ENCODE assay signal across 8 cellular contexts in the genomic region with DNA sequence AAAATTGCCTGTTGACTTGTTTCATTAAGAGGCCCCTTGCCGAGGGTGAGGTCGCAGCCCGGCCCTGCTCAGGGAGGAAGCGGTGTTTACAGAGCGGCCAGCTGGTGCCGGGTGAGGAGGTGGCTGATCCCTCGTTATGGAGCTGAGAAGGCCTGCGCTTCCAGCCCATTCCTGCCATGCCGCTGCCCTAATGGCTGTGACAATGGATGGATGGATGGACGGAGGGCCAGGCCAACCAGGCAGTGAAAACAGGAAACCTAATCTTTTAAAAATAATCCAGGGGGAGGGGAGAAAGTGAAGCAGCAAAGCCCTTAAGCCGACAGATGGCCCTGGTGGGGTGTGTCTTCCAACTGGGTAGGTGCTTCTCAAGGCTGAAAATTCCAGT. TPM values are rescaled to one million over a fixed set of nuclear protein-coding genes. Genes with fewer than 3 reads are reported as not detected.
DNase-seq lines count a peak whose midpoint lies in the region; ATAC-seq, FAIRE-seq and TF ChIP-seq lines count a peak whose summit lies in the region.

No MANE protein-coding gene starts in this region.

- intact Hi-C loops in endothelial cell of umbilical vein (cut with micrococcal nuclease) = loop anchor here (1.0 kb wide), 3 partner anchors 21 to 86 kb away; no protein-coding TSS in a partner anchor

- H3K4me3 Mint-ChIP-seq in stimulated activated naive CD8-positive, alpha-beta T cell treated with anti-CD3 and anti-CD28 coated beads, Interleukin-15, Interleukin-2, amounts not matched to agents 100 ng/mL and 50 ng/mL, for 24 hours = peak overlapping the region; percentile 62
- peak overlapping the region; percentile 43 for H3K4me3 Mint-ChIP-seq in osteocyte (ENCODE audit: unreplicated experiment)

- H3K27ac Mint-ChIP-seq in stimulated activated naive CD8-positive, alpha-beta T cell treated with anti-CD3 and anti-CD28 coated beads, Interleukin-15, Interleukin-2, amounts not matched to agents 100 ng/mL and 50 ng/mL, for 24 hours = peak overlapping the region; percentile 82
- peak overlapping the region; percentile 84 for H3K27ac Mint-ChIP-seq in osteocyte (ENCODE audit: unreplicated experiment)

- H3K4me1 ChIP-seq in OCI-LY1 (ENCODE audit: insufficient read depth, low read length, severe bottlenecking) (peaks cover 85% of the 10 kb centered on the region), endothelial cell of umbilical vein (ENCODE audit: control insufficient read depth, extremely low read depth, insufficient read depth, low read length) (peaks cover 92% of the 10 kb centered on the region)

- ATAC-seq in stimulated activated naive CD8-positive, alpha-beta T cell treated with anti-CD3 and anti-CD28 coated beads, Interleukin-15, Interleukin-2, amounts not matched to agents 100 U/mL and 50 U/mL, for 24 hours = no peak
- ATAC-seq in GM21825 (IDR thresholded peaks at IDR 0.05; ENCODE audit: unreplicated experiment) (no peak), HG03432 (IDR thresholded peaks at IDR 0.05; ENCODE audit: unreplicated experiment) (no peak)

- H3K27me3 ChIP-seq in OCI-LY1 (ENCODE audit: insufficient read depth, low read length) (no peaks in the 10 kb centered on the region), endothelial cell of umbilical vein (ENCODE audit: control insufficient read depth in 2 of 2, insufficient read depth in 2 of 2, low read length in 2 of 2) (no peaks in the 10 kb centered on the region)

- no peaks in the 10 kb centered on the region for H3K9me2 ChIP-seq in OCI-LY1 (ENCODE audit: low read depth, low read length)

- H3K9me1 ChIP-seq in endothelial cell of umbilical vein (replicated peaks; ENCODE audit: control insufficient read depth, extremely low read depth, insufficient read depth, low read length) = no peaks in the 10 kb centered on the region

- H2AFZ ChIP-seq in OCI-LY1 (ENCODE audit: low read length) (no peak overlapping the region), endothelial cell of umbilical vein (ENCODE audit: low read depth, low read length) (no peak overlapping the region)

- peak; percentile 53 for TF ChIP-seq POLR2A in endothelial cell of umbilical vein (IDR thresholded peaks at IDR 0.05; ENCODE audit: low read depth, low read length)

- POLR2A ChIA-PET in endothelial cell of umbilical vein (lab: Charles Lee) = interaction anchor here (0.7 to 1.6 kb wide), 2 partner anchors 23 to 35 kb away, joined by 3 to 4 read pairs; no protein-coding TSS in a partner anchor

- H3K79me2 ChIP-seq in OCI-LY1 (ENCODE audit: insufficient read depth, low read length) (peaks cover 96% of the 10 kb centered on the region), endothelial cell of umbilical vein (ENCODE audit: control insufficient read depth, insufficient read depth, low read length) (peaks cover 91% of the 10 kb centered on the region)

- no peaks in the 10 kb centered on the region for H3F3A ChIP-seq in OCI-LY1 (ENCODE audit: insufficient read depth, low read length)

- H3K9ac ChIP-seq in OCI-LY1 (ENCODE audit: low read length) (peak overlapping the region; percentile 75), endothelial cell of umbilical vein (replicated peaks; ENCODE audit: extremely low read depth, insufficient read depth, low read length) (peak overlapping the region; percentile 55)

- H3K4me3 ChIP-seq in OCI-LY1 (ENCODE audit: low read depth, low read length, poor library complexity, severe bottlenecking) = peak overlapping the region; percentile 58
- H3K4me3 ChIP-seq in endothelial cell of umbilical vein (replicated peaks in 1 of 3; ENCODE audit: insufficient read depth in 1 of 3, low read depth in 1 of 3, low read length in 3 of 3) = no peak overlapping the region

- H3K9me3 Mint-ChIP-seq in stimulated activated naive CD8-positive, alpha-beta T cell treated with anti-CD3 and anti-CD28 coated beads, Interleukin-15, Interleukin-2, amounts not matched to agents 100 ng/mL and 50 ng/mL, for 24 hours = no peaks in the 10 kb centered on the region
- no peaks in the 10 kb centered on the region for H3K9me3 Mint-ChIP-seq in osteocyte (ENCODE audit: unreplicated experiment)

- no peaks in the 10 kb centered on the region for H3K27me3 Mint-ChIP-seq in stimulated activated naive CD8-positive, alpha-beta T cell treated with anti-CD3 and anti-CD28 coated beads, Interleukin-15, Interleukin-2, amounts not matched to agents 100 ng/mL and 50 ng/mL, for 24 hours
- no peaks in the 10 kb centered on the region for H3K27me3 Mint-ChIP-seq in osteocyte (ENCODE audit: unreplicated experiment)

- FAIRE-seq in endothelial cell of umbilical vein (lab: Jason Lieb, UNC) = no peak

- H4K20me1 ChIP-seq in OCI-LY1 (ENCODE audit: insufficient read depth, low read length) (no peaks in the 10 kb centered on the region), endothelial cell of umbilical vein (replicated peaks; ENCODE audit: control insufficient read depth, extremely low read depth, insufficient read depth, low read length) (no peaks in the 10 kb centered on the region)

- dilution Hi-C loops in endothelial cell of umbilical vein (cut with MboI; ENCODE audit: extremely low pct_ligation_motif_present, low sequenced_read_pairs) = no loop called here

- CTCF ChIA-PET in endothelial cell of umbilical vein (lab: Charles Lee) = interaction anchor here (1.1 to 1.9 kb wide), 4 partner anchors 32 to 63 kb away, joined by 5 to 18 read pairs (median 6); no protein-coding TSS in a partner anchor

- H3K36me3 Mint-ChIP-seq in stimulated activated naive CD8-positive, alpha-beta T cell treated with anti-CD3 and anti-CD28 coated beads, Interleukin-15, Interleukin-2, amounts not matched to agents 100 ng/mL and 50 ng/mL, for 24 hours (ENCODE audit: low read depth) = peaks cover 4% of the 10 kb centered on the region
- H3K36me3 Mint-ChIP-seq in osteocyte (ENCODE audit: unreplicated experiment) = no peaks in the 10 kb centered on the region

- DNase-seq in stimulated activated naive CD8-positive, alpha-beta T cell treated with anti-CD3 and anti-CD28 coated beads, Interleukin-15, Interleukin-2, amounts not matched to agents 100 U/mL and 50 U/mL, for 24 hours = no peak
- peak; percentile 95 for DNase-seq in endothelial cell of umbilical vein (ENCODE audit: low read depth, low spot score)
- DNase-seq in osteocyte (ENCODE audit: extremely low spot score, unreplicated experiment) = peak; percentile 89
- DNase-seq in RKO (ENCODE audit: low spot score) = no peak

- BruUV-seq in endothelial cell of umbilical vein (replicated peaks; lab: Mats Ljungman, UMichigan) = no TSS peak

- H3K4me1 Mint-ChIP-seq in stimulated activated naive CD8-positive, alpha-beta T cell treated with anti-CD3 and anti-CD28 coated beads, Interleukin-15, Interleukin-2, amounts not matched to agents 100 ng/mL and 50 ng/mL, for 24 hours (ENCODE audit: low read depth) = peaks cover 99% of the 10 kb centered on the region
- peaks cover 82% of the 10 kb centered on the region for H3K4me1 Mint-ChIP-seq in osteocyte (ENCODE audit: unreplicated experiment)

- H3K4me2 ChIP-seq in OCI-LY1 (ENCODE audit: low read length) (peak overlapping the region; percentile 85), endothelial cell of umbilical vein (ENCODE audit: insufficient read depth, low read length) (peak overlapping the region; percentile 11)

- H3K36me3 ChIP-seq in OCI-LY1 (ENCODE audit: insufficient read depth, low read length) = peaks cover 27% of the 10 kb centered on the region; the same call in 1 of the 2 replicates
- no peaks in the 10 kb centered on the region for H3K36me3 ChIP-seq in endothelial cell of umbilical vein (ENCODE audit: control insufficient read depth in 2 of 2, extremely low read depth in 1 of 2, insufficient read depth in 2 of 2, low read length in 2 of 2)

- H3K9me3 ChIP-seq in OCI-LY1 (ENCODE audit: low read length) (no peaks in the 10 kb centered on the region), endothelial cell of umbilical vein (replicated peaks; ENCODE audit: control insufficient read depth, insufficient read depth, low read length) (no peaks in the 10 kb centered on the region)

- H3K27ac ChIP-seq in OCI-LY1 (ENCODE audit: low read depth, low read length, poor library complexity, severe bottlenecking) = peak overlapping the region; percentile 98
- H3K27ac ChIP-seq in endothelial cell of umbilical vein (ENCODE audit: insufficient read depth, low read depth, low read length) = peak overlapping the region; percentile 84

- peak; percentile 8; the same call in 1 of the 2 replicates for TF ChIP-seq CTCF in OCI-LY1 (IDR thresholded peaks at IDR 0.05; ENCODE audit: low read length)
- TF ChIP-seq CTCF in endothelial cell of umbilical vein (IDR thresholded peaks at IDR 0.05; ENCODE audit: extremely low read depth in 1 of 2, insufficient read depth in 1 of 2, low read depth in 1 of 2, low read length in 2 of 2) = no peak
- TF ChIP-seq CTCF in osteocyte (IDR thresholded peaks at IDR 0.05) = no peak

TF ChIP-seq in endothelial cell of umbilical vein, 7 proteins besides CTCF, POLR2A, EP300 and RAD21:
- TF ChIP-seq JUN (IDR thresholded peaks at IDR 0.05; ENCODE audit: borderline replicate concordance, insufficient read depth, insufficient read length, low read depth) = no peak
- peak; percentile 43 for TF ChIP-seq POLR2AphosphoS5 (IDR thresholded peaks at IDR 0.05; ENCODE audit: insufficient read depth, low read depth, low read length)
- no peak for TF ChIP-seq MYC (IDR thresholded peaks at IDR 0.05; ENCODE audit: low read depth, low read length)
- TF ChIP-seq MAX (IDR thresholded peaks at IDR 0.05; ENCODE audit: insufficient read depth, insufficient read length) = no peak

RNA-seq across cellular contexts. Expression of gene BCR, which starts 38.5 kb away (rescaled TPM):
- total RNA-seq in endothelial cell of umbilical vein (129 and 131 TPM in 2 replicates), osteocyte (35.3 and 45.1 TPM in 2 replicates)
- polyA plus RNA-seq in endothelial cell of umbilical vein = 105 and 141 TPM in 2 replicates
- polyA plus RNA-seq in endothelial cell of umbilical vein (2011; cell fraction: cytosol; rRNA removed) = 167 and 188 TPM in 2 replicates
- polyA plus RNA-seq in endothelial cell of umbilical vein (2011; cell fraction: nucleus; rRNA removed) = 209 and 215 TPM in 2 replicates
- polyA plus RNA-seq in endothelial cell of umbilical vein (2012) = 113 and 163 TPM in 2 replicates
- polyA minus RNA-seq in endothelial cell of umbilical vein = 216 and 282 TPM in 2 replicates
- polyA minus RNA-seq in endothelial cell of umbilical vein (2011; cell fraction: cytosol; rRNA and poly(A)+ RNA removed) = 26.9 TPM
- 113 and 114 TPM in 2 replicates for polyA minus RNA-seq in endothelial cell of umbilical vein (2011; cell fraction: nucleus; rRNA and poly(A)+ RNA removed)

Comparison
In these comparisons a context has a peak if more than half of its experiments do, and no peak if none do; other contexts are left out.
1. DNase-seq: peak in endothelial cell of umbilical vein (single experiment) and osteocyte (single experiment); none in stimulated activated naive CD8-positive, alpha-beta T cell treated with anti-CD3 and anti-CD28 coated beads, Interleukin-15, Interleukin-2, amounts not matched to agents 100 U/mL and 50 U/mL, for 24 hours (single experiment) and RKO (single experiment).